Comparison of ENCODE assay signal across 20 cellular contexts in the genomic region with DNA sequence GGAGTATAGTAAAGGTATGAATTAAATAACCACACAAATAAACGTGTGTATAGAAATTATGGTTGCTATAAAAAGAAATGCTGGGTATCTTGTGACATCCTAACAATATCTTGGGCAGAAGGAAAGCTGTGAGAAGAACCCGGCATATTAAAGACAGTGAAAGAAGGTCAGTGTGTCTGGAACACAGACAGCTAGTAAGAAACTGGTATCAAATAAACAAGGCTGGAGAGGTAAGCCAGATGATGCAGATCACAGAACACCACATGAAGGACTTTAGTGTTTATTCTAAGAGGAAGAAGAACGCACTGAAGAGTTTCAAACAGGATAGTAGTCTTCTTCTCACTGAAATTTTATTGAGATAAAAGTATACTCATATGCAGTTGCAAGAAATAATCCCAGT. TPM values are rescaled to one million over a fixed set of nuclear protein-coding genes. Genes with fewer than 3 reads are reported as not detected.
DNase-seq lines count a peak whose midpoint lies in the region; ATAC-seq lines count a peak whose summit lies in the region.
"Had no signal": no experiment of that assay in that cellular context is flagged by ENCODE, and none has a peak within 500 bp of the region (broad histone marks: within the 10 kb centered on the region; RNA-seq: fewer than 3 reads in every experiment).

No MANE protein-coding gene starts in this region.

- H3K27me3 Mint-ChIP-seq in activated naive CD4-positive, alpha-beta T cell treated with anti-CD3 and anti-CD28 coated beads, Interleukin-2, amount 10 ng/mL, durations not matched to agents 7 days and 5 days: no peaks in the 10 kb centered on the region
- H3K27me3 Mint-ChIP-seq in T-cell: no peaks in the 10 kb centered on the region
- no peaks in the 10 kb centered on the region for H3K27me3 Mint-ChIP-seq in naive thymus-derived CD8-positive, alpha-beta T cell
- H3K27me3 Mint-ChIP-seq: IgD-negative memory B cell had no signal

- H3K4me1 Mint-ChIP-seq in activated naive CD4-positive, alpha-beta T cell treated with anti-CD3 and anti-CD28 coated beads, Interleukin-2, amount 10 ng/mL, durations not matched to agents 7 days and 5 days: peaks cover 74% of the 10 kb centered on the region
- H3K4me1 Mint-ChIP-seq in T-cell: peaks cover 73 to 86% (median 74%) of the 10 kb centered on the region in 3 donors
- H3K4me1 Mint-ChIP-seq in naive thymus-derived CD8-positive, alpha-beta T cell: peaks cover 36 to 81% (median 71%) of the 10 kb centered on the region in 4 donors

- CTCF ChIA-PET in activated naive CD4-positive, alpha-beta T cell treated with anti-CD3 and anti-CD28 coated beads, Interleukin-2, amount 10 ng/mL, durations not matched to agents 7 days and 5 days (lab: Charles Lee): no interaction called here
- CTCF ChIA-PET in T-cell (lab: Charles Lee): no interaction called here

- H3K27me3 ChIP-seq in skeletal muscle tissue (ENCODE audit: control insufficient read depth in 3 of 3, insufficient read depth in 3 of 3, low read length in 3 of 3): no peaks in the 10 kb centered on the region

- H3K36me3 ChIP-seq in skeletal muscle tissue (ENCODE audit: control insufficient read depth in 3 of 3, insufficient read depth in 3 of 3, low read length in 3 of 3): peaks cover 6 to 14% (median 12%) of the 10 kb centered on the region in 3 donors

- H3K4me1 ChIP-seq in skeletal muscle tissue (ENCODE audit: control insufficient read depth in 3 of 3, insufficient read depth in 3 of 3, low read length in 3 of 3): peaks cover 55 to 66% (median 63%) of the 10 kb centered on the region in 3 donors

- H3K4me3 Mint-ChIP-seq in activated naive CD4-positive, alpha-beta T cell treated with anti-CD3 and anti-CD28 coated beads, Interleukin-2, amount 10 ng/mL, durations not matched to agents 7 days and 5 days: no peak overlapping the region
- peak overlapping the region in 2 of 3 donors; percentile 5 to 59 for H3K4me3 Mint-ChIP-seq in T-cell
- peak overlapping the region in 7 of 10 donors; percentile 2 to 56 (median 45) for H3K4me3 Mint-ChIP-seq in naive thymus-derived CD8-positive, alpha-beta T cell
- H3K4me3 Mint-ChIP-seq: GM23338, IgD-negative memory B cell had no signal

- POLR2A ChIA-PET in T-cell (lab: Charles Lee): no interaction called here
- POLR2A ChIA-PET in naive thymus-derived CD8-positive, alpha-beta T cell (lab: Charles Lee): interaction anchor here (5.3 kb wide), 1 partner anchor 23 kb away, joined by 33 read pairs; the partner anchor contains the start of gene TMEM245

- H3K9me3 Mint-ChIP-seq in activated naive CD4-positive, alpha-beta T cell treated with anti-CD3 and anti-CD28 coated beads, Interleukin-2, amount 10 ng/mL, durations not matched to agents 7 days and 5 days: no peaks in the 10 kb centered on the region
- H3K9me3 Mint-ChIP-seq in T-cell: no peaks in the 10 kb centered on the region
- no peaks in the 10 kb centered on the region for H3K9me3 Mint-ChIP-seq in naive thymus-derived CD8-positive, alpha-beta T cell
- H3K9me3 Mint-ChIP-seq: GM23338, IgD-negative memory B cell had no signal

- DNase-seq in activated naive CD4-positive, alpha-beta T cell treated with anti-CD3 and anti-CD28 coated beads, Interleukin-2, amount 10 ng/mL, durations not matched to agents 7 days and 5 days: no peak
- DNase-seq in activated naive CD4-positive, alpha-beta T cell treated with anti-CD3 and anti-CD28 coated beads, Interleukin-2, amount 50 U/mL, for 16 hours: no peak
- DNase-seq in T-cell (no peak), NCI-H2029 treated with DMSO at 0.1 percent for 48 hours (lab: John Stamatoyannopoulos, UW) (no peak), CD1c-positive myeloid dendritic cell (ENCODE audit: extremely low spot score) (no peak)
- no peak for DNase-seq in naive thymus-derived CD8-positive, alpha-beta T cell
- no peak for DNase-seq in stimulated activated CD4-positive, alpha-beta T cell treated with anti-CD3 and anti-CD28 coated beads, Interleukin-12 subunit alpha, Interleukin-12 subunit beta, amount 100 ng/mL, for 4 hours
- DNase-seq: DMS 273 treated with DMSO at 0.1 percent for 48 hours, GF-D8, Kasumi-1, NCI-H1105 treated with DMSO at 0.1 percent for 48 hours, NCI-H1694 treated with DMSO at 0.1 percent for 48 hours, NCI-H446, PC-3 had no signal

- H3K27ac Mint-ChIP-seq in activated naive CD4-positive, alpha-beta T cell treated with anti-CD3 and anti-CD28 coated beads, Interleukin-2, amount 10 ng/mL, durations not matched to agents 7 days and 5 days: peak overlapping the region; percentile 1
- H3K27ac Mint-ChIP-seq in T-cell: peak overlapping the region; percentile 79 to 81
- peak overlapping the region in 9 of 10 donors; percentile 36 to 90 (median 78) for H3K27ac Mint-ChIP-seq in naive thymus-derived CD8-positive, alpha-beta T cell

- no peaks in the 10 kb centered on the region for H3K9me3 ChIP-seq in skeletal muscle tissue (ENCODE audit: control insufficient read depth in 3 of 3, low read length in 3 of 3)

- no peak overlapping the region for H3K4me3 ChIP-seq in skeletal muscle tissue (ENCODE audit: low read length in 3 of 3)
- H3K4me3 ChIP-seq: GM23338 had no signal

- H3K27ac ChIP-seq in skeletal muscle tissue (ENCODE audit: low read depth, low read length): peak overlapping the region; percentile 51
- H3K27ac ChIP-seq: HL-60, RWPE1 had no signal

- H3K36me3 Mint-ChIP-seq in activated naive CD4-positive, alpha-beta T cell treated with anti-CD3 and anti-CD28 coated beads, Interleukin-2, amount 10 ng/mL, durations not matched to agents 7 days and 5 days: peaks cover 68% of the 10 kb centered on the region
- H3K36me3 Mint-ChIP-seq in T-cell: peaks cover 63% of the 10 kb centered on the region
- H3K36me3 Mint-ChIP-seq in naive thymus-derived CD8-positive, alpha-beta T cell: peaks cover 15 to 47% (median 29%) of the 10 kb centered on the region in 3 donors

- peak in 1 of 4 experiments; percentile 48 for ATAC-seq in T-cell (replicated peaks in 1 of 4)
- peak in 1 of 2 donors; percentile 39 for ATAC-seq in naive thymus-derived CD8-positive, alpha-beta T cell
- ATAC-seq: GM23338, HCT116, PC-3 had no signal

- peak overlapping the region in 1 of 3 donors; percentile 11 for H3K9ac ChIP-seq in skeletal muscle tissue (ENCODE audit: low read depth in 1 of 3, low read length in 3 of 3)

RNA-seq across cellular contexts. Expression of gene TMEM245, which starts 24.4 kb away (rescaled TPM):
- total RNA-seq in T-cell: 10 to 100 TPM; 32.5 to 68.1 (median 52.5) TPM
- 10 to 100 TPM; 71.3 to 72.4 TPM for total RNA-seq in naive thymus-derived CD8-positive, alpha-beta T cell
- 10 to 100 TPM; 16.3 to 29.2 (median 25.3) TPM for polyA plus RNA-seq in naive thymus-derived CD8-positive, alpha-beta T cell
- total RNA-seq in skeletal muscle tissue: 62.6 TPM

Comparison
In these comparisons a context has a peak if more than half of its experiments do, and no peak if none do; other contexts are left out.
1. H3K27ac Mint-ChIP-seq: peak in every context shown above with its lines; median percentile 80 in T-cell; 78 in naive thymus-derived CD8-positive, alpha-beta T cell; 1 in activated naive CD4-positive, alpha-beta T cell treated with anti-CD3 and anti-CD28 coated beads, Interleukin-2, amount 10 ng/mL, durations not matched to agents 7 days and 5 days.